Comparison of ENCODE assay signal across 8 cellular contexts in the genomic region with DNA sequence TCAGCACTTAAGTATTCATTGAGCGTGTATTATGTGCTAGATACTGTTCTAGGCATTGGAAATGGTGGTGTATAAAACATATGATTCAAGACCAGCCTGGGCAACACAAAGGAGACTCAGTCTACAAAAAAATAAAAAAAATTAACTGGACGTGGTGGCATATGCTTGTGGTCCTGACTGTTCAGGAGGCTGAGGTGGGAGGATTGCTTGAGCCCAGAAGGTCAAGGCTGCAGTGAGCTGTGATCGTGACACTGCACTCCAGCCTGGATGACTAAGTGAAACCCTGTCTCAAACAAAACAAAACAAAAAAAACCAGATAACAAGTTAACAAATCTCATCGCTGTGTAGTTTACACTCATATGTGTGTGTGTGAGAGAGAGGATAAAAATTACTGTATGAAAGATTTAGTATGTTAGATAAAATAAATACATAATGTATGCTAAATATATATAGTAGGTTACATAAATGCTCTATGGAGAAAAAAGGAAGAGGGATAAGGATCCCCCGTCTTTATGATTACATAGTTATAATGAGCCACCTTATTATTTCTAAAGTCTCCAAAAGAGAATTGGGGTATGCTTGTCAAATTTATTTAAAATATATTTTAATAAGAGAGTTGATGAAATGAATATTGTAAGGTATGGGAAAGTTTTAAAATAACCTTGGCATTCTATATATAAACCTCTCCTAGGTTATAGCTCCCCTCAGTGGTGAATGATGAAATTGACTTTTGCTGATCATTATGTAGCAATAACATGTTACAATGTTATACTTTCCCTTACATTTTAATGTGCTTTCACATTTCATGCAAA.
DNase-seq lines count a peak whose midpoint lies in the region; ATAC-seq and TF ChIP-seq lines count a peak whose summit lies in the region.

No MANE protein-coding gene starts in this region.

- in situ Hi-C loops in GM13977 (cut with MboI; ENCODE audit: low pct_unique_long_range_greater_than_20kb, low sequenced_read_pairs, unreplicated experiment): loop anchor here (5.0 to 25.0 kb wide), 3 partner anchors 317 to 862 kb away; partner anchors contain the start of gene COMMD1

- no peaks in the 10 kb centered on the region for H3K27me3 ChIP-seq in spleen (replicated peaks in 1 of 7)

- intact Hi-C loops in spleen (cut with DNase I; ENCODE audit: low total_unique reads): no loop called here

- POLR2A ChIA-PET in WTC11 (lab: Charles Lee): interaction anchor here (1.5 kb wide), 1 partner anchor 317 kb away, joined by 3 read pairs; no protein-coding TSS in a partner anchor

- TF ChIP-seq POLR2A in spleen (IDR thresholded peaks at IDR 0.05): no peak

- CTCF ChIA-PET in WTC11 (lab: Charles Lee): interaction anchor here (0.5 to 5.7 kb wide), 9 partner anchors 10 to 1237 kb away, joined by 3 to 67 read pairs (median 3); partner anchors contain the start of genes EHBP1 and XPO1

- peaks cover 0 to 7% (median 2%) of the 10 kb centered on the region in 6 donors for H3K4me1 ChIP-seq in spleen

- peak; percentile 43 for DNase-seq in AG10803 (ENCODE audit: low read depth)
- peak; percentile 17 for DNase-seq in GM13977 (ENCODE audit: low spot score)
- peak; percentile 31 for DNase-seq in NCI-H1105 treated with DMSO at 0.1 percent for 48 hours (lab: John Stamatoyannopoulos, UW)
- no peak for DNase-seq in WTC11 (ENCODE audit: low spot score)
- no peak for DNase-seq in glutamatergic neuron
- DNase-seq in spleen: no peak
- no peak for DNase-seq in GOT3 (lab: John Stamatoyannopoulos, UW)
- no peak for DNase-seq in cortex of kidney (lab: John Stamatoyannopoulos, UW)

- no peak overlapping the region for H3K4me3 Mint-ChIP-seq in WTC11
- no peak overlapping the region for H3K4me3 Mint-ChIP-seq in glutamatergic neuron (ENCODE audit: unreplicated experiment)

- H3K27ac ChIP-seq in spleen: no peak overlapping the region

- H3K27ac Mint-ChIP-seq in WTC11 (no peak overlapping the region; the same call in 1 of the 2 replicates), glutamatergic neuron (ENCODE audit: unreplicated experiment) (no peak overlapping the region)

- H3K27me3 Mint-ChIP-seq in WTC11 (ENCODE audit: low read depth) (no peaks in the 10 kb centered on the region), glutamatergic neuron (ENCODE audit: unreplicated experiment) (no peaks in the 10 kb centered on the region)

- H3K4me3 ChIP-seq in AG10803 (ENCODE audit: low read length) (no peak overlapping the region), spleen (no peak overlapping the region)

- H3K36me3 ChIP-seq in spleen: no peaks in the 10 kb centered on the region

- WGBS in spleen, 5 donors: 70 to 78% (median 76%) methylated on average over 5 of the region's 5 CpGs

- peaks cover 10% of the 10 kb centered on the region for H3K9me3 Mint-ChIP-seq in WTC11
- peaks cover 1% of the 10 kb centered on the region for H3K9me3 Mint-ChIP-seq in glutamatergic neuron (ENCODE audit: unreplicated experiment)

- ATAC-seq in WTC11: no peak

- H3K36me3 Mint-ChIP-seq in WTC11: peaks cover 8% of the 10 kb centered on the region
- H3K36me3 Mint-ChIP-seq in glutamatergic neuron (ENCODE audit: unreplicated experiment): no peaks in the 10 kb centered on the region

- H3K9me3 ChIP-seq in spleen: peaks cover 0 to 4% (median 0%) of the 10 kb centered on the region in 8 donors

- TF ChIP-seq CTCF in AG10803 (conservative IDR thresholded peaks at IDR 0.05; ENCODE audit: low read length): peak; percentile 83
- TF ChIP-seq CTCF in GM13977 (IDR thresholded peaks at IDR 0.05; ENCODE audit: extremely low read depth, insufficient read depth, missing control alignments): peak; percentile 68
- TF ChIP-seq CTCF in WTC11 (IDR thresholded peaks at IDR 0.05): peak; percentile 35; the same call in 1 of the 2 replicates
- TF ChIP-seq CTCF in glutamatergic neuron (IDR thresholded peaks at IDR 0.05; ENCODE audit: partially characterized antibody, unreplicated experiment): peak; percentile 66
- TF ChIP-seq CTCF in spleen (IDR thresholded peaks at IDR 0.05 in 8 of 11, conservative IDR thresholded peaks at IDR 0.05 in 3 of 11): peak; percentile 41 to 79 (median 67)

- H3K4me1 Mint-ChIP-seq in WTC11: peaks cover 14% of the 10 kb centered on the region
- peaks cover 3% of the 10 kb centered on the region for H3K4me1 Mint-ChIP-seq in glutamatergic neuron (ENCODE audit: low read depth, unreplicated experiment)

TF ChIP-seq in WTC11, 78 proteins besides CTCF, POLR2A, EP300 and RAD21:
- TF ChIP-seq MLX (CRISPR knock-in tag; IDR thresholded peaks at IDR 0.05): no peak
- no peak for TF ChIP-seq NFYB (CRISPR knock-in tag; conservative IDR thresholded peaks at IDR 0.05; ENCODE audit: low read depth)
- no peak for TF ChIP-seq JAZF1 (CRISPR knock-in tag; IDR thresholded peaks at IDR 0.05)
- no peak for TF ChIP-seq FOXJ3 (CRISPR knock-in tag; IDR thresholded peaks at IDR 0.05; ENCODE audit: borderline replicate concordance)
- no peak for TF ChIP-seq HMGA2 (CRISPR knock-in tag; IDR thresholded peaks at IDR 0.05)
- no peak for TF ChIP-seq HMGXB4 (CRISPR knock-in tag; IDR thresholded peaks at IDR 0.05)
- no peak for TF ChIP-seq ZNF671 (CRISPR knock-in tag; IDR thresholded peaks at IDR 0.05)
TF ChIP-seq in WTC11: peak in this region for 0.

Comparison
In these comparisons a context has a peak if more than half of its experiments do, and no peak if none do; other contexts are left out.
1. DNase-seq: peak in AG10803 (single experiment), GM13977 (single experiment) and NCI-H1105 treated with DMSO at 0.1 percent for 48 hours (single experiment); none in WTC11 (single experiment), glutamatergic neuron (single experiment), spleen (single experiment), GOT3 (single experiment) and cortex of kidney (single experiment).
2. Peak in every context shown above with its lines, with median percentiles within 50 percentile points of each other: CTCF ChIP-seq.